11 cellular contexts compared by ENCODE assay signal in genomic region chr4:140038031-140038533, GRCh38.
A peak's percentile ranks its signal among the peaks of the same experiment; 100 is the strongest.
DNase-seq lines count a peak whose midpoint lies in the region; FAIRE-seq and TF ChIP-seq lines count a peak whose summit lies in the region.
"Had no signal": no experiment of that assay in that cellular context is flagged by ENCODE, and none has a peak within 500 bp of the region (broad histone marks: within the 10 kb centered on the region; RNA-seq: fewer than 3 reads in every experiment).

No MANE protein-coding gene starts in this region.

- H3K27ac ChIP-seq in AG04450 (ENCODE audit: low read depth, low read length) (peak overlapping the region; percentile 66), brain microvascular endothelial cell (peak overlapping the region; percentile 87), mesenchymal stem cell (ENCODE audit: low read length, poor library complexity, severe bottlenecking) (peak overlapping the region; percentile 85), vagina (no peak overlapping the region)
- H3K27ac ChIP-seq: spleen had no signal

- TF ChIP-seq POLR2A in vagina (IDR thresholded peaks at IDR 0.05), result no peak

- H4K91ac ChIP-seq in mesenchymal stem cell (ENCODE audit: low read length), result no peak overlapping the region

- H3K9me3 ChIP-seq in AG04450 (ENCODE audit: control insufficient read depth, insufficient read depth, low read length) (no peaks in the 10 kb centered on the region), mesenchymal stem cell (ENCODE audit: control insufficient read depth, low read length) (no peaks in the 10 kb centered on the region), vagina (no peaks in the 10 kb centered on the region)
- H3K9me3 ChIP-seq: spleen had no signal

- no peak overlapping the region for H2BK12ac ChIP-seq in mesenchymal stem cell (ENCODE audit: low read length in 2 of 2)

- no peaks in the 10 kb centered on the region for H3K27me3 ChIP-seq in AG04450 (ENCODE audit: control insufficient read depth, insufficient read depth, low read length)
- H3K27me3 ChIP-seq in brain microvascular endothelial cell (replicated peaks), result no peaks in the 10 kb centered on the region
- H3K27me3 ChIP-seq in mesenchymal stem cell (ENCODE audit: control insufficient read depth in 1 of 2, insufficient read depth in 1 of 2, low read length in 2 of 2), result no peaks in the 10 kb centered on the region
- H3K27me3 ChIP-seq in vagina, result no peaks in the 10 kb centered on the region
- H3K27me3 ChIP-seq: spleen had no signal

- POLR2A ChIA-PET in AG04450 (lab: Yijun Ruan, JAX), result interaction anchor here (0.8 to 1.0 kb wide), 3 partner anchors 21 to 113 kb away, joined by 3 to 6 read pairs (median 3); no protein-coding TSS in a partner anchor

- H3K9ac ChIP-seq in mesenchymal stem cell (ENCODE audit: low read length), result no peak overlapping the region

- no peak overlapping the region for H3K18ac ChIP-seq in mesenchymal stem cell (ENCODE audit: low read depth in 1 of 2, low read length in 2 of 2)

- CTCF ChIA-PET in AG04450 (lab: Charles Lee), result interaction anchor here (0.6 to 1.4 kb wide), 3 partner anchors 215 to 218 kb away, joined by 3 read pairs; no protein-coding TSS in a partner anchor

- H3K4me3 ChIP-seq in AG04450 (ENCODE audit: low read depth, low read length), result no peak overlapping the region
- no peak overlapping the region for H3K4me3 ChIP-seq in brain microvascular endothelial cell (ENCODE audit: low read depth, low read length)
- H3K4me3 ChIP-seq in mesenchymal stem cell (ENCODE audit: insufficient read depth in 1 of 2, low read depth in 1 of 2, low read length in 2 of 2), result no peak overlapping the region
- no peak overlapping the region for H3K4me3 ChIP-seq in vagina
- H3K4me3 ChIP-seq: spleen had no signal

- no peak overlapping the region for H3K23ac ChIP-seq in mesenchymal stem cell (ENCODE audit: low read length in 2 of 2)

- H3K4me1 ChIP-seq in mesenchymal stem cell (ENCODE audit: control insufficient read depth, insufficient read depth, low read depth, low read length) (peaks cover 2% of the 10 kb centered on the region), vagina (no peaks in the 10 kb centered on the region)

- DNase-seq in AG04450 (ENCODE audit: low read depth, low spot score) (no peak), HTR-8/SVneo (ENCODE audit: insufficient read length, low spot score) (no peak), brain microvascular endothelial cell (peak; percentile 65), mesenchymal stem cell (peak; percentile 46), vagina (ENCODE audit: extremely low spot score in 2 of 2) (no peak), SK-N-DZ (ENCODE audit: low spot score) (no peak), COR-L47 (lab: John Stamatoyannopoulos, UW) (no peak)
- DNase-seq in stimulated activated naive CD4-positive, alpha-beta T cell (lab: John Stamatoyannopoulos, UW), result no peak
- DNase-seq: amygdala, spleen had no signal

- no peak for TF ChIP-seq CTCF in AG04450 (IDR thresholded peaks at IDR 0.05; ENCODE audit: low read depth, low read length)
- no peak for TF ChIP-seq CTCF in brain microvascular endothelial cell (IDR thresholded peaks at IDR 0.05; ENCODE audit: low read depth, low read length, missing control alignments)
- TF ChIP-seq CTCF in vagina (IDR thresholded peaks at IDR 0.05), result no peak

- H3K4ac ChIP-seq in mesenchymal stem cell (ENCODE audit: low read depth in 1 of 2, low read length in 2 of 2), result no peak overlapping the region

- H3K36me3 ChIP-seq in brain microvascular endothelial cell (replicated peaks) (no peaks in the 10 kb centered on the region), mesenchymal stem cell (ENCODE audit: control insufficient read depth in 1 of 2, insufficient read depth in 2 of 2, low read depth in 1 of 2, low read length in 2 of 2) (no peaks in the 10 kb centered on the region), vagina (no peaks in the 10 kb centered on the region)
- H3K36me3 ChIP-seq: spleen had no signal

- H4K8ac ChIP-seq in mesenchymal stem cell (ENCODE audit: low read length), result no peak overlapping the region

- H2BK15ac ChIP-seq in mesenchymal stem cell (ENCODE audit: low read depth, poor library complexity, severe bottlenecking), result no peak overlapping the region

- H2BK5ac ChIP-seq in mesenchymal stem cell (ENCODE audit: low read depth, low read length, poor library complexity, severe bottlenecking), result no peak overlapping the region

- no peak overlapping the region for H3K14ac ChIP-seq in mesenchymal stem cell (ENCODE audit: low read length in 2 of 2)

- H3K4me2 ChIP-seq in mesenchymal stem cell (ENCODE audit: low read length, poor library complexity, severe bottlenecking), result no peak overlapping the region

- intact Hi-C loops in vagina (cut with DNase I), result no loop called here

- no peak overlapping the region for H2BK120ac ChIP-seq in mesenchymal stem cell (ENCODE audit: low read depth, low read length)

- peaks cover 11% of the 10 kb centered on the region for H3K79me1 ChIP-seq in mesenchymal stem cell (replicated peaks; ENCODE audit: low read length, poor library complexity, severe bottlenecking)

- in situ Hi-C loops in brain microvascular endothelial cell (cut with HindIII; ENCODE audit: low pct_ligation_motif_present, low sequenced_read_pairs), result no loop called here

- H2AK5ac ChIP-seq in mesenchymal stem cell (ENCODE audit: low read length, severe bottlenecking), result peak overlapping the region; percentile 9

- H2AFZ ChIP-seq in mesenchymal stem cell (ENCODE audit: low read depth, low read length), result no peak overlapping the region

- FAIRE-seq in HTR-8/SVneo (lab: Jason Lieb, UNC), result peak; percentile 9
- FAIRE-seq: TTC549 had no signal

- 61% methylated on average over 3 of the region's 3 CpGs for WGBS in mesenchymal stem cell

Comparison
In these comparisons a context has a peak if more than half of its experiments do, and no peak if none do; other contexts are left out.
1. DNase-seq: peak in brain microvascular endothelial cell (single experiment) and mesenchymal stem cell (single experiment); none in AG04450 (single experiment), HTR-8/SVneo (single experiment), vagina (0 of 2), stimulated activated naive CD4-positive, alpha-beta T cell (0 of 6), SK-N-DZ (single experiment) and COR-L47 (single experiment).